Comparison of ENCODE assay signal across 1 cellular context in the genomic region with DNA sequence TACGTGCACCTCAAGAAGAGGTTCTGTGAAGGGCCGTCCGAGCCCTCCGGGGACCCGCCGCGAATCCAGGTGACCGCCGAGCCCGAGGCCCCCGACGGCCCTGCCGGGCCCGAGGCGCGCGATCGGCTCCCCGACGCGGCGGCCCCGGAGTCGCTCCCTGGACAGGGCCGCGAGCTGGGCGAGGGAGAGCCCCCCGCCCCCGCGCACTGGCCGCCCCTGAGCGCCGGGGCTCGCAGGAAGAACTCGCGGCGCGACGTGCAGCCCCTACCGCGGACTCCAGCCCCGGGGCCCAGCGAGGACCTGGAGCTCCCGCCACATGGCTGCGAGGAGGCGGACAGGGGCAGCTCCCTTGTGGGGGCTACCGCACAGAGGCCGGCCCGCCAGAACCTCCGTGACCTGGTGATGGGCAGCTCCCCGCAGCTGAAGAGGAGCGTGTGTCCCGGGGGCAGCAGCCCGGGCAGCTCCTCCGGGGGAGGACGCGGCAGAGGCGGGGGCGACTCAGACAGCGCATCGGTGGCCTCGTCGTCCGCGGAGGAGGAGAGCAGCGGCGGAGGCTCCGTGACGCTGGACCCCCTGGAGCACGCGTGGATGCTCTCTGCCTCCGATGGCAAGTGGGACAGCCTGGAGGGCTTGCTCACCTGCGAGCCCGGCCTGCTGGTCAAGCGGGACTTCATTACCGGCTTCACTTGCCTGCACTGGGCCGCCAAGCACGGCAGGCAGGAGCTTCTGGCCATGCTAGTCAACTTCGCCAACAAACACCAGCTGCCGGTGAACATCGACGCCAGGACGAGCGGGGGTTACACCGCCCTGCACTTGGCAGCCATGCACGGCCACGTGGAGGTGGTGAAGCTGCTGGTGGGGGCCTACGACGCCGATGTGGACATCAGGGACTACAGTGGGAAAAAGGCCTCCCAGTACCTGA.
TF ChIP-seq lines count a peak whose summit lies in the region.

No MANE protein-coding gene starts in this region.

TF ChIP-seq in HepG2, 621 proteins besides CTCF, POLR2A, EP300 and RAD21 (continued from another document and continues in another):
- TF ChIP-seq ZXDC (CRISPR knock-in tag; IDR thresholded peaks at IDR 0.05) (peak; percentile 72; the same call in 1 of the 2 replicates), ZFP36L2 (CRISPR knock-in tag; IDR thresholded peaks at IDR 0.05) (no peak), ARID3A (IDR thresholded peaks at IDR 0.05; ENCODE audit: low read depth, low read length) (no peak), POLR2G (IDR thresholded peaks at IDR 0.05; ENCODE audit: low read depth, low read length) (peak; percentile 51), ASH2L (IDR thresholded peaks at IDR 0.05; ENCODE audit: insufficient read length, low read depth, low read length) (no peak), ZBTB7B (CRISPR knock-in tag; IDR thresholded peaks at IDR 0.05) (no peak; the same call in 1 of the 2 replicates), ZNF687 (CRISPR knock-in tag; IDR thresholded peaks at IDR 0.05) (peak; percentile 100), ZNF766 (CRISPR knock-in tag; IDR thresholded peaks at IDR 0.05; ENCODE audit: borderline replicate concordance) (no peak; the same call in 1 of the 2 replicates), ZNF382 (CRISPR knock-in tag; IDR thresholded peaks at IDR 0.05; ENCODE audit: borderline replicate concordance) (no peak), ZNF619 (CRISPR knock-in tag; IDR thresholded peaks at IDR 0.05) (0 out of 2 replicates have a peak, but pooled peaks have one; percentile 33), TCF12 (IDR thresholded peaks at IDR 0.05) (no peak), TCF12 (CRISPR knock-in tag; IDR thresholded peaks at IDR 0.05) (peak; percentile 53), GATAD2A (CRISPR knock-in tag; IDR thresholded peaks at IDR 0.05) (0 out of 2 replicates have a peak, but pooled peaks have one; percentile 32), ZSCAN22 (CRISPR knock-in tag; IDR thresholded peaks at IDR 0.05) (peak; percentile 83), WIZ (CRISPR knock-in tag; IDR thresholded peaks at IDR 0.05) (no peak), CC2D1A (CRISPR knock-in tag; IDR thresholded peaks at IDR 0.05) (no peak), REST (IDR thresholded peaks at IDR 0.05; ENCODE audit: borderline replicate concordance in 1 of 2, low read depth in 1 of 2, low read length in 2 of 2) (no peak; a peak in 1 of 4 replicates), ZNF660 (CRISPR knock-in tag; IDR thresholded peaks at IDR 0.05; ENCODE audit: borderline replicate concordance, low read depth) (peak; percentile 26; the same call in 1 of the 2 replicates), SATB2 (CRISPR knock-in tag; IDR thresholded peaks at IDR 0.05) (no peak; the same call in 1 of the 2 replicates), ATF7 (IDR thresholded peaks at IDR 0.05) (no peak), ATF7 (CRISPR knock-in tag; IDR thresholded peaks at IDR 0.05) (peak; percentile 20; the same call in 1 of the 2 replicates), SPEN (CRISPR knock-in tag; IDR thresholded peaks at IDR 0.05; ENCODE audit: low read depth) (no peak; the same call in 1 of the 2 replicates), MLX (CRISPR knock-in tag; IDR thresholded peaks at IDR 0.05) (no peak), KLF15 (CRISPR knock-in tag; IDR thresholded peaks at IDR 0.05; ENCODE audit: borderline replicate concordance) (peak; percentile 38), KDM5B (CRISPR knock-in tag; IDR thresholded peaks at IDR 0.05; ENCODE audit: borderline replicate concordance) (peak; percentile 90; the same call in 1 of the 2 replicates), PTBP1 (IDR thresholded peaks at IDR 0.05; ENCODE audit: low read depth, low read length, poor library complexity, severe bottlenecking) (no peak), RCOR2 (CRISPR knock-in tag; IDR thresholded peaks at IDR 0.05) (no peak), ZSCAN12 (CRISPR knock-in tag; IDR thresholded peaks at IDR 0.05) (0 out of 2 replicates have a peak, but pooled peaks have one; percentile 19), ZNF432 (CRISPR knock-in tag; IDR thresholded peaks at IDR 0.05; ENCODE audit: borderline replicate concordance) (no peak)
- TF ChIP-seq, protein P1, sequence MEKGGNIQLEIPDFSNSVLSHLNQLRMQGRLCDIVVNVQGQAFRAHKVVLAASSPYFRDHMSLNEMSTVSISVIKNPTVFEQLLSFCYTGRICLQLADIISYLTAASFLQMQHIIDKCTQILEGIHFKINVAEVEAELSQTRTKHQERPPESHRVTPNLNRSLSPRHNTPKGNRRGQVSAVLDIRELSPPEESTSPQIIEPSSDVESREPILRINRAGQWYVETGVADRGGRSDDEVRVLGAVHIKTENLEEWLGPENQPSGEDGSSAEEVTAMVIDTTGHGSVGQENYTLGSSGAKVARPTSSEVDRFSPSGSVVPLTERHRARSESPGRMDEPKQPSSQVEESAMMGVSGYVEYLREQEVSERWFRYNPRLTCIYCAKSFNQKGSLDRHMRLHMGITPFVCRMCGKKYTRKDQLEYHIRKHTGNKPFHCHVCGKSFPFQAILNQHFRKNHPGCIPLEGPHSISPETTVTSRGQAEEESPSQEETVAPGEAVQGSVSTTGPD (CRISPR knock-in tag; IDR thresholded peaks at IDR 0.05): peak; percentile 69; the same call in 1 of the 2 replicates
- TF ChIP-seq, protein P2, sequence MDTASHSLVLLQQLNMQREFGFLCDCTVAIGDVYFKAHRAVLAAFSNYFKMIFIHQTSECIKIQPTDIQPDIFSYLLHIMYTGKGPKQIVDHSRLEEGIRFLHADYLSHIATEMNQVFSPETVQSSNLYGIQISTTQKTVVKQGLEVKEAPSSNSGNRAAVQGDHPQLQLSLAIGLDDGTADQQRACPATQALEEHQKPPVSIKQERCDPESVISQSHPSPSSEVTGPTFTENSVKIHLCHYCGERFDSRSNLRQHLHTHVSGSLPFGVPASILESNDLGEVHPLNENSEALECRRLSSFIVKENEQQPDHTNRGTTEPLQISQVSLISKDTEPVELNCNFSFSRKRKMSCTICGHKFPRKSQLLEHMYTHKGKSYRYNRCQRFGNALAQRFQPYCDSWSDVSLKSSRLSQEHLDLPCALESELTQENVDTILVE (CRISPR knock-in tag; IDR thresholded peaks at IDR 0.05): no peak
- TF ChIP-seq, protein P3, sequence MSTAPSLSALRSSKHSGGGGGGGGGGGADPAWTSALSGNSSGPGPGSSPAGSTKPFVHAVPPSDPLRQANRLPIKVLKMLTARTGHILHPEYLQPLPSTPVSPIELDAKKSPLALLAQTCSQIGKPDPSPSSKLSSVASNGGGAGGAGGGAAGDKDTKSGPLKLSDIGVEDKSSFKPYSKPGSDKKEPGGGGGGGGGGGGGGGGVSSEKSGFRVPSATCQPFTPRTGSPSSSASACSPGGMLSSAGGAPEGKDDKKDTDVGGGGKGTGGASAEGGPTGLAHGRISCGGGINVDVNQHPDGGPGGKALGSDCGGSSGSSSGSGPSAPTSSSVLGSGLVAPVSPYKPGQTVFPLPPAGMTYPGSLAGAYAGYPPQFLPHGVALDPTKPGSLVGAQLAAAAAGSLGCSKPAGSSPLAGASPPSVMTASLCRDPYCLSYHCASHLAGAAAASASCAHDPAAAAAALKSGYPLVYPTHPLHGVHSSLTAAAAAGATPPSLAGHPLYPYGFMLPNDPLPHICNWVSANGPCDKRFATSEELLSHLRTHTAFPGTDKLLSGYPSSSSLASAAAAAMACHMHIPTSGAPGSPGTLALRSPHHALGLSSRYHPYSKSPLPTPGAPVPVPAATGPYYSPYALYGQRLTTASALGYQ (CRISPR knock-in tag; IDR thresholded peaks at IDR 0.05): no peak
